In the genomic region with DNA sequence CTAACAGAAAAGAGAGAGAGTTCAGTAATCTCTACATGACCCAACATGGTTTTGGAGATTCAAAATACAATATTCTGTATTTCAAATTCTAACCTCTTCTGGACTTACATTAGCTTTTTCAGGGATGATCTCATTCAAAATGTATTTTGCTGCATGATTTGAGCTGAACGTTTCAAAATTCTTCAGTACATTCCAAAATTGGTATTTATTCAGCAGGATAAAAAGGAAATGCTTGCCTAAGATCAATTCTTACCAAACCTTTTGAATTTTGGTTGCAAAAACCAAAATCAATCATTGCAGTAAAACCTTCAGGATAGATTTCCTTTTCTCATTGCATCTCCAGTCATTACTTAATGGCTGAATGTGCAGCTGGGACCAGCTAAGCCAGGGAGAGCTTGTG, we compare ENCODE assay signal across 2 cellular contexts.
TF ChIP-seq lines count a peak whose summit lies in the region.

No MANE protein-coding gene starts in this region.

TF ChIP-seq in SK-N-SH, 30 proteins besides CTCF, POLR2A, EP300 and RAD21 (continued from another document):
- TF ChIP-seq, protein P1, sequence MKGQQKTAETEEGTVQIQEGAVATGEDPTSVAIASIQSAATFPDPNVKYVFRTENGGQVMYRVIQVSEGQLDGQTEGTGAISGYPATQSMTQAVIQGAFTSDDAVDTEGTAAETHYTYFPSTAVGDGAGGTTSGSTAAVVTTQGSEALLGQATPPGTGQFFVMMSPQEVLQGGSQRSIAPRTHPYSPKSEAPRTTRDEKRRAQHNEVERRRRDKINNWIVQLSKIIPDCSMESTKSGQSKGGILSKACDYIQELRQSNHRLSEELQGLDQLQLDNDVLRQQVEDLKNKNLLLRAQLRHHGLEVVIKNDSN (IDR thresholded peaks at IDR 0.05; ENCODE audit: borderline replicate concordance, low read depth) = no peak
- TF ChIP-seq MEF2A (IDR thresholded peaks at IDR 0.05; ENCODE audit: borderline replicate concordance, low read depth) (no peak), JUND (IDR thresholded peaks at IDR 0.05) (no peak), RXRA (IDR thresholded peaks at IDR 0.05; ENCODE audit: borderline replicate concordance, low read depth) (no peak)
TF ChIP-seq in SK-N-SH: peak in this region for 0.

TF ChIP-seq in SK-N-SH treated with all-trans-retinoic acid at 6 μM for 48 hours, 23 proteins besides CTCF, POLR2A, EP300 and RAD21 (continued from another document):
- TF ChIP-seq POU6F1 (CRISPR knock-in tag; IDR thresholded peaks at IDR 0.05; ENCODE audit: borderline replicate concordance, low read depth) = no peak
- TF ChIP-seq TSHZ2 (CRISPR knock-in tag; IDR thresholded peaks at IDR 0.05) = no peak
- no peak for TF ChIP-seq CSDC2 (CRISPR knock-in tag; IDR thresholded peaks at IDR 0.05)
- TF ChIP-seq ZNF8 (CRISPR knock-in tag; IDR thresholded peaks at IDR 0.05) = no peak
- TF ChIP-seq ZNF70 (CRISPR knock-in tag; IDR thresholded peaks at IDR 0.05) = no peak
- no peak for TF ChIP-seq PATZ1 (CRISPR knock-in tag; IDR thresholded peaks at IDR 0.05; ENCODE audit: borderline replicate concordance)
- no peak for TF ChIP-seq SNAI2 (CRISPR knock-in tag; IDR thresholded peaks at IDR 0.05)
